In genomic region chr16:85205747-85206471, GRCh38 we compare ENCODE assay signal across 10 cellular contexts.
DNase-seq lines count a peak whose midpoint lies in the region; ATAC-seq and TF ChIP-seq lines count a peak whose summit lies in the region.
"Had no signal": no experiment of that assay in that cellular context is flagged by ENCODE, and none has a peak within 500 bp of the region (broad histone marks: within the 10 kb centered on the region; RNA-seq: fewer than 3 reads in every experiment).

No MANE protein-coding gene starts in this region.

- DNase-seq in activated naive CD8-positive, alpha-beta T cell treated with anti-CD3 and anti-CD28 coated beads, Interleukin-2, amount 50 U/mL, for 24 hours = no peak
- DNase-seq in activated naive CD8-positive, alpha-beta T cell treated with anti-CD3 and anti-CD28 coated beads for 36 hours = no peak
- DNase-seq in cerebellar cortex (ENCODE audit: low spot score) (peak; percentile 45), lung microvascular endothelial cell (ENCODE audit: low read depth in 2 of 2) (peak; percentile 26 to 36), vagina (ENCODE audit: extremely low spot score in 2 of 2) (no peak), NCI-H748 (lab: John Stamatoyannopoulos, UW; ENCODE audit: unreplicated experiment) (no peak), epidermal melanocyte (ENCODE audit: insufficient read length, low spot score) (no peak)
- DNase-seq: NCI-H2227 treated with DMSO at 0.1 percent for 48 hours had no signal

- H3K4me3 ChIP-seq in vagina = no peak overlapping the region

- H3K9me3 Mint-ChIP-seq in activated naive CD8-positive, alpha-beta T cell treated with anti-CD3 and anti-CD28 coated beads, Interleukin-2, amount 50 U/mL, for 24 hours = no peaks in the 10 kb centered on the region
- no peaks in the 10 kb centered on the region for H3K9me3 Mint-ChIP-seq in activated naive CD8-positive, alpha-beta T cell treated with anti-CD3 and anti-CD28 coated beads for 36 hours

- no peak overlapping the region for H3K4me3 Mint-ChIP-seq in activated naive CD8-positive, alpha-beta T cell treated with anti-CD3 and anti-CD28 coated beads, Interleukin-2, amount 50 U/mL, for 24 hours
- H3K4me3 Mint-ChIP-seq in activated naive CD8-positive, alpha-beta T cell treated with anti-CD3 and anti-CD28 coated beads for 36 hours = no peak overlapping the region
- H3K4me3 Mint-ChIP-seq: IgD-negative memory B cell had no signal

- peak; percentile 22 for ATAC-seq in activated naive CD8-positive, alpha-beta T cell treated with anti-CD3 and anti-CD28 coated beads, Interleukin-2, amount 50 U/mL, for 24 hours
- no peak for ATAC-seq in HG02981 (IDR thresholded peaks at IDR 0.05; ENCODE audit: unreplicated experiment)

- H3K4me1 ChIP-seq in vagina = peaks cover 48% of the 10 kb centered on the region

- TF ChIP-seq POLR2A in vagina (IDR thresholded peaks at IDR 0.05) = no peak

- no peak overlapping the region for H3K27ac Mint-ChIP-seq in activated naive CD8-positive, alpha-beta T cell treated with anti-CD3 and anti-CD28 coated beads, Interleukin-2, amount 50 U/mL, for 24 hours
- H3K27ac Mint-ChIP-seq in activated naive CD8-positive, alpha-beta T cell treated with anti-CD3 and anti-CD28 coated beads for 36 hours = no peak overlapping the region
- H3K27ac Mint-ChIP-seq: IgD-negative memory B cell had no signal

- H3K27me3 Mint-ChIP-seq in activated naive CD8-positive, alpha-beta T cell treated with anti-CD3 and anti-CD28 coated beads, Interleukin-2, amount 50 U/mL, for 24 hours = peaks cover 3% of the 10 kb centered on the region
- H3K27me3 Mint-ChIP-seq in activated naive CD8-positive, alpha-beta T cell treated with anti-CD3 and anti-CD28 coated beads for 36 hours = peaks cover 3% of the 10 kb centered on the region

- H3K36me3 Mint-ChIP-seq in activated naive CD8-positive, alpha-beta T cell treated with anti-CD3 and anti-CD28 coated beads, Interleukin-2, amount 50 U/mL, for 24 hours (ENCODE audit: low read depth) = no peaks in the 10 kb centered on the region
- no peaks in the 10 kb centered on the region for H3K36me3 Mint-ChIP-seq in activated naive CD8-positive, alpha-beta T cell treated with anti-CD3 and anti-CD28 coated beads for 36 hours
- H3K36me3 Mint-ChIP-seq: IgD-negative memory B cell had no signal

- H3K9me3 ChIP-seq in vagina = no peaks in the 10 kb centered on the region

- no peaks in the 10 kb centered on the region for H3K36me3 ChIP-seq in vagina

- peak overlapping the region; percentile 54 for H3K27ac ChIP-seq in vagina

- intact Hi-C loops in vagina (cut with DNase I) = no loop called here

- H3K27me3 ChIP-seq in vagina = no peaks in the 10 kb centered on the region

- no peak for TF ChIP-seq CTCF in vagina (IDR thresholded peaks at IDR 0.05)

- no peaks in the 10 kb centered on the region for H3K4me1 Mint-ChIP-seq in activated naive CD8-positive, alpha-beta T cell treated with anti-CD3 and anti-CD28 coated beads, Interleukin-2, amount 50 U/mL, for 24 hours
- H3K4me1 Mint-ChIP-seq in activated naive CD8-positive, alpha-beta T cell treated with anti-CD3 and anti-CD28 coated beads for 36 hours = no peaks in the 10 kb centered on the region
- H3K4me1 Mint-ChIP-seq: IgD-negative memory B cell had no signal

Comparison
In these comparisons a context has a peak if more than half of its experiments do, and no peak if none do; other contexts are left out.
1. DNase-seq: peak in cerebellar cortex (single experiment) and lung microvascular endothelial cell (2 of 2); none in activated naive CD8-positive, alpha-beta T cell treated with anti-CD3 and anti-CD28 coated beads, Interleukin-2, amount 50 U/mL, for 24 hours (single experiment), activated naive CD8-positive, alpha-beta T cell treated with anti-CD3 and anti-CD28 coated beads for 36 hours (single experiment), vagina (0 of 2), NCI-H748 (single experiment) and epidermal melanocyte (single experiment).